Comparison of ENCODE assay signal across 18 cellular contexts in genomic region chr6:87829622-87830121, GRCh38.
"Had no signal": no experiment of that assay in that cellular context is flagged by ENCODE, and none has a peak within 500 bp of the region (broad histone marks: within the 10 kb centered on the region; RNA-seq: fewer than 3 reads in every experiment).

No MANE protein-coding gene starts in this region.

- H3K27me3 Mint-ChIP-seq: stimulated activated naive CD8-positive, alpha-beta T cell treated with anti-CD3 and anti-CD28 coated beads, Interleukin-15, Interleukin-2, amounts not matched to agents 100 ng/mL and 50 ng/mL, for 24 hours had no signal

- H3K27ac ChIP-seq: esophagus squamous epithelium, gastroesophageal sphincter, ovary, right atrium auricular region, tibial artery, upper lobe of left lung, uterus had no signal

- H3K9me3 ChIP-seq: esophagus squamous epithelium, gastroesophageal sphincter, ovary, right atrium auricular region, tibial artery, upper lobe of left lung, uterus had no signal

- H3K36me3 ChIP-seq: esophagus squamous epithelium, gastroesophageal sphincter, ovary, right atrium auricular region, tibial artery, upper lobe of left lung, uterus had no signal

- H3K36me3 Mint-ChIP-seq: natural killer cell had no signal

- ATAC-seq: gastroesophageal sphincter, left lobe of liver, natural killer cell had no signal

- H3K27me3 ChIP-seq: esophagus squamous epithelium, gastroesophageal sphincter, ovary, right atrium auricular region, upper lobe of left lung, uterus had no signal

- DNase-seq: esophagus squamous epithelium; foreskin fibroblast; glutamatergic neuron; islet precursor cell; mammary epithelial cell; natural killer cell; nucleus accumbens; ovary; small intestine; stimulated activated CD4-positive, alpha-beta T cell treated with anti-CD3 and anti-CD28 coated beads, Interleukin-2, amount 100 ng/mL, for 48 hours; tibial artery; upper lobe of left lung; uterus had no signal

- H3K4me3 Mint-ChIP-seq: natural killer cell; neural crest cell; stimulated activated naive CD8-positive, alpha-beta T cell treated with anti-CD3 and anti-CD28 coated beads, Interleukin-15, Interleukin-2, amounts not matched to agents 100 ng/mL and 50 ng/mL, for 24 hours had no signal

- H3K9me3 Mint-ChIP-seq: natural killer cell; neural crest cell; stimulated activated naive CD8-positive, alpha-beta T cell treated with anti-CD3 and anti-CD28 coated beads, Interleukin-15, Interleukin-2, amounts not matched to agents 100 ng/mL and 50 ng/mL, for 24 hours had no signal

- H3K4me3 ChIP-seq: esophagus squamous epithelium, gastroesophageal sphincter, ovary, right atrium auricular region, tibial artery, upper lobe of left lung, uterus had no signal

- H3K27ac Mint-ChIP-seq: natural killer cell; stimulated activated naive CD8-positive, alpha-beta T cell treated with anti-CD3 and anti-CD28 coated beads, Interleukin-15, Interleukin-2, amounts not matched to agents 100 ng/mL and 50 ng/mL, for 24 hours had no signal

- H3K4me1 ChIP-seq: right atrium auricular region, uterus had no signal
